In the genomic region with DNA sequence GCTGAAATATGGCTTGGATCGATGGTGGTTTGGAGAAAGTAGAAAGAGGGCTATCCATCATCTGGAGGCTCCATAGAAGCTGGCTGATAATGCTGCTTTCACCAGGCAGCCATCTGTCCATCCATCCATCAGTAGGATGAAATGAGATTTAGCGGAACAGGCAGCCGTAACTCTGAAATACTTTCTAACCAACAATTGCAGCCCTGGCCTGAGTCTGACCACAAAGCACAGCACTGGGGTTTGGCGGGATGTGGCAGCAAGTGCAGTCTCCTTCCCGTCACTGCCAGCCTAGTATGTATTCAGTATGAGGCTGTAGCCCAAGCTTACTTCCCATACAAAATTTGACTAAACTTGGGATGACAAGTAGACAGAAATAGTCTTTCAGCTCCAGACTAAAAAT, we compare ENCODE assay signal across 29 cellular contexts. TPM values are rescaled to one million over a fixed set of nuclear protein-coding genes. Genes with fewer than 3 reads are reported as not detected.
DNase-seq lines count a peak whose midpoint lies in the region; TF ChIP-seq lines count a peak whose summit lies in the region.
"Had no signal": no experiment of that assay in that cellular context is flagged by ENCODE, and none has a peak within 500 bp of the region (broad histone marks: within the 10 kb centered on the region; RNA-seq: fewer than 3 reads in every experiment).

No MANE protein-coding gene starts in this region.

- TF ChIP-seq CTCF in AG10803 (conservative IDR thresholded peaks at IDR 0.05; ENCODE audit: low read length) (no peak), astrocyte of the spinal cord (IDR thresholded peaks at IDR 0.05; ENCODE audit: low read depth, low read length) (no peak)

- H3K36me3 Mint-ChIP-seq in activated naive CD4-positive, alpha-beta T cell treated with anti-CD3 and anti-CD28 coated beads, Interleukin-2, amount 10 ng/mL, durations not matched to agents 7 days and 5 days = peaks cover 37% of the 10 kb centered on the region

- CTCF ChIA-PET in activated naive CD4-positive, alpha-beta T cell treated with anti-CD3 and anti-CD28 coated beads, Interleukin-2, amount 10 ng/mL, durations not matched to agents 7 days and 5 days (lab: Charles Lee) = interaction anchor here (0.6 to 4.8 kb wide), 3 partner anchors 9 to 160 kb away, joined by 3 to 33 read pairs (median 5); no protein-coding TSS in a partner anchor

- no peaks in the 10 kb centered on the region for H3K27me3 Mint-ChIP-seq in activated naive CD4-positive, alpha-beta T cell treated with anti-CD3 and anti-CD28 coated beads, Interleukin-2, amount 10 ng/mL, durations not matched to agents 7 days and 5 days
- H3K27me3 Mint-ChIP-seq: activated B cell treated with CpG ODN at 0.5 μM for 24 hours; activated naive CD8-positive, alpha-beta T cell; activated T-helper 17 cell treated with anti-CD3 and anti-CD28 coated beads, Interleukin-2, amount 50 U/mL, for 72 hours; stimulated activated naive B cell treated with anti-CD40 and anti-IgM and Interleukin-4, amounts not matched to agents 10 μg/mL and 1 μg/mL and 100 μg/mL, for 72 hours had no signal

- H3K27ac Mint-ChIP-seq in activated naive CD4-positive, alpha-beta T cell treated with anti-CD3 and anti-CD28 coated beads, Interleukin-2, amount 10 ng/mL, durations not matched to agents 7 days and 5 days = no peak overlapping the region
- H3K27ac Mint-ChIP-seq: activated B cell treated with CpG ODN at 0.5 μM for 24 hours; activated T-helper 17 cell treated with anti-CD3 and anti-CD28 coated beads, Interleukin-2, amount 50 U/mL, for 72 hours; stimulated activated naive B cell treated with anti-CD40 and anti-IgM and Interleukin-4, amounts not matched to agents 10 μg/mL and 1 μg/mL and 100 μg/mL, for 72 hours had no signal

- H3K9me3 Mint-ChIP-seq in activated naive CD4-positive, alpha-beta T cell treated with anti-CD3 and anti-CD28 coated beads, Interleukin-2, amount 10 ng/mL, durations not matched to agents 7 days and 5 days = peaks cover under 1% of the 10 kb centered on the region
- H3K9me3 Mint-ChIP-seq: activated B cell treated with CpG ODN at 0.5 μM for 24 hours; activated T-helper 17 cell treated with anti-CD3 and anti-CD28 coated beads, Interleukin-2, amount 50 U/mL, for 72 hours; stimulated activated naive B cell treated with anti-CD40 and anti-IgM and Interleukin-4, amounts not matched to agents 10 μg/mL and 1 μg/mL and 100 μg/mL, for 72 hours had no signal

- no peak overlapping the region for H3K4me3 Mint-ChIP-seq in activated naive CD4-positive, alpha-beta T cell treated with anti-CD3 and anti-CD28 coated beads, Interleukin-2, amount 10 ng/mL, durations not matched to agents 7 days and 5 days
- H3K4me3 Mint-ChIP-seq: activated B cell treated with CpG ODN at 0.5 μM for 24 hours; activated naive CD8-positive, alpha-beta T cell; activated T-helper 17 cell treated with anti-CD3 and anti-CD28 coated beads, Interleukin-2, amount 50 U/mL, for 72 hours; stimulated activated naive B cell treated with anti-CD40 and anti-IgM and Interleukin-4, amounts not matched to agents 10 μg/mL and 1 μg/mL and 100 μg/mL, for 72 hours had no signal

- H3K4me3 ChIP-seq in AG10803 (ENCODE audit: low read length) = no peak overlapping the region
- no peak overlapping the region for H3K4me3 ChIP-seq in astrocyte of the spinal cord (ENCODE audit: low read depth, low read length)
- H3K4me3 ChIP-seq: body of pancreas, gastroesophageal sphincter, lung, spleen, testis had no signal

- DNase-seq in AG10803 (ENCODE audit: low read depth) = peak; percentile 27
- peak; percentile 49 for DNase-seq in LHCN-M2 (ENCODE audit: low read depth)
- peak; percentile 17 for DNase-seq in astrocyte of the spinal cord (ENCODE audit: low read depth, low spot score)
- peak; percentile 12 for DNase-seq in medulla oblongata (ENCODE audit: extremely low spot score)
- DNase-seq in activated CD4-positive, CD25-positive, alpha-beta regulatory T cell treated with anti-CD3 and anti-CD28 coated beads, Interleukin-2, amount 50 U/mL, for 72 hours = no peak
- DNase-seq in NCI-H526 (lab: John Stamatoyannopoulos, UW) = no peak
- DNase-seq in activated naive CD4-positive, alpha-beta T cell treated with anti-CD3 and anti-CD28 coated beads, Interleukin-2, amount 10 ng/mL, durations not matched to agents 7 days and 5 days = no peak
- no peak for DNase-seq in SIG-M5 treated with dmso at 0.1 percent for 504 hours (lab: John Stamatoyannopoulos, UW; ENCODE audit: unreplicated experiment)
- DNase-seq: activated B cell treated with CpG ODN at 0.5 μM for 24 hours; activated CD4-positive, alpha-beta T cell treated with anti-CD3 and anti-CD28 coated beads, Interleukin-2, amount 50 U/mL, for 48 hours; activated CD8-positive, alpha-beta memory T cell treated with anti-CD3 and anti-CD28 coated beads, Interleukin-2, amount 50 U/mL, for 48 hours; COR-L47; cortex of kidney; DMS79 treated with DMSO at 0.1 percent for 48 hours; hypothalamus; NCI-H1048; NCI-H1930; NCI-H2227 treated with DMSO at 0.1 percent for 48 hours; NCI-H774; spleen; stimulated activated CD4-positive, alpha-beta T cell treated with anti-CD3 and anti-CD28 coated beads, Interleukin-2, amount 100 ng/mL, for 48 hours; stimulated activated naive B cell treated with anti-CD40 and anti-IgM and Interleukin-4, amounts not matched to agents 10 μg/mL and 1 μg/mL and 100 μg/mL, for 72 hours; T-helper 9 cell had no signal

- in situ Hi-C loops in astrocyte of the spinal cord (cut with HindIII; ENCODE audit: low sequenced_read_pairs) = no loop called here

- peaks cover 6% of the 10 kb centered on the region for H3K4me1 Mint-ChIP-seq in activated naive CD4-positive, alpha-beta T cell treated with anti-CD3 and anti-CD28 coated beads, Interleukin-2, amount 10 ng/mL, durations not matched to agents 7 days and 5 days

RNA-seq across cellular contexts. Expression of a gene that starts 38.0 kb away (rescaled TPM):
- total RNA-seq in LHCN-M2 (2014; rRNA removed) = 10.4 and 14.0 TPM in 2 replicates
- polyA plus RNA-seq in LHCN-M2 (2012) = 4.5 TPM

Comparison
In these comparisons a context has a peak if more than half of its experiments do, and no peak if none do; other contexts are left out.
1. DNase-seq: peak in AG10803 (single experiment), LHCN-M2 (single experiment), astrocyte of the spinal cord (single experiment) and medulla oblongata (single experiment); none in activated CD4-positive, CD25-positive, alpha-beta regulatory T cell treated with anti-CD3 and anti-CD28 coated beads, Interleukin-2, amount 50 U/mL, for 72 hours (single experiment), NCI-H526 (0 of 2), activated naive CD4-positive, alpha-beta T cell treated with anti-CD3 and anti-CD28 coated beads, Interleukin-2, amount 10 ng/mL, durations not matched to agents 7 days and 5 days (single experiment) and SIG-M5 treated with dmso at 0.1 percent for 504 hours (single experiment).